Comparison of ENCODE assay signal across 1 cellular context in genomic region chr17:65530158-65530984, GRCh38.
TF ChIP-seq lines count a peak whose summit lies in the region.

No MANE protein-coding gene starts in this region.

TF ChIP-seq in HepG2, 621 proteins besides CTCF, POLR2A, EP300 and RAD21 (continued from another document):
- TF ChIP-seq ZBTB26 (CRISPR knock-in tag; IDR thresholded peaks at IDR 0.05; ENCODE audit: borderline replicate concordance) (no peak), ELF1 (CRISPR knock-in tag; IDR thresholded peaks at IDR 0.05) (no peak), CEBPB (IDR thresholded peaks at IDR 0.05; ENCODE audit: borderline replicate concordance, low read depth, low read length) (no peak), ZFP1 (CRISPR knock-in tag; IDR thresholded peaks at IDR 0.05) (no peak), NFIB (CRISPR knock-in tag; IDR thresholded peaks at IDR 0.05; ENCODE audit: borderline replicate concordance) (no peak), KLF11 (CRISPR knock-in tag; IDR thresholded peaks at IDR 0.05) (no peak), STAT6 (CRISPR knock-in tag; IDR thresholded peaks at IDR 0.05; ENCODE audit: borderline replicate concordance) (no peak), RBFOX2 (IDR thresholded peaks at IDR 0.05; ENCODE audit: low read depth, low read length) (no peak; the same call in 1 of the 2 replicates), ZNF576 (CRISPR knock-in tag; IDR thresholded peaks at IDR 0.05) (no peak), SP5 (CRISPR knock-in tag; IDR thresholded peaks at IDR 0.05; ENCODE audit: borderline replicate concordance, low read depth) (no peak), ZNF136 (CRISPR knock-in tag; IDR thresholded peaks at IDR 0.05; ENCODE audit: low read depth) (no peak), KAT8 (CRISPR knock-in tag; IDR thresholded peaks at IDR 0.05) (no peak), PAF1 (CRISPR knock-in tag; IDR thresholded peaks at IDR 0.05) (0 out of 2 replicates have a peak, but pooled peaks have one; percentile 8)
